In genomic region chr1:25486602-25487001, GRCh38 we compare ENCODE assay signal across 3 cellular contexts.
TF ChIP-seq lines count a peak whose summit lies in the region.

No MANE protein-coding gene starts in this region.

TF ChIP-seq in IMR-90, 13 proteins besides CTCF, POLR2A, EP300 and RAD21:
- TF ChIP-seq SMC3 (IDR thresholded peaks at IDR 0.05; ENCODE audit: low read depth, low read length) (peak; percentile 66), USF2 (IDR thresholded peaks at IDR 0.05; ENCODE audit: low read depth, low read length) (no peak)

TF ChIP-seq in WTC11, 78 proteins besides CTCF, POLR2A, EP300 and RAD21:
- TF ChIP-seq ZNF671 (CRISPR knock-in tag; IDR thresholded peaks at IDR 0.05) = no peak
- no peak for TF ChIP-seq ZSCAN18 (CRISPR knock-in tag; IDR thresholded peaks at IDR 0.05)
- no peak for TF ChIP-seq NFATC4 (CRISPR knock-in tag; IDR thresholded peaks at IDR 0.05)
- TF ChIP-seq, protein P1, sequence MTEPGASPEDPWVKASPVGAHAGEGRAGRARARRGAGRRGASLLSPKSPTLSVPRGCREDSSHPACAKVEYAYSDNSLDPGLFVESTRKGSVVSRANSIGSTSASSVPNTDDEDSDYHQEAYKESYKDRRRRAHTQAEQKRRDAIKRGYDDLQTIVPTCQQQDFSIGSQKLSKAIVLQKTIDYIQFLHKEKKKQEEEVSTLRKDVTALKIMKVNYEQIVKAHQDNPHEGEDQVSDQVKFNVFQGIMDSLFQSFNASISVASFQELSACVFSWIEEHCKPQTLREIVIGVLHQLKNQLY (CRISPR knock-in tag; IDR thresholded peaks at IDR 0.05) = no peak
- no peak for TF ChIP-seq RELA (CRISPR knock-in tag; IDR thresholded peaks at IDR 0.05; ENCODE audit: borderline replicate concordance)
- TF ChIP-seq OVOL2 (CRISPR knock-in tag; IDR thresholded peaks at IDR 0.05; ENCODE audit: borderline replicate concordance) = no peak
- TF ChIP-seq, protein P2, sequence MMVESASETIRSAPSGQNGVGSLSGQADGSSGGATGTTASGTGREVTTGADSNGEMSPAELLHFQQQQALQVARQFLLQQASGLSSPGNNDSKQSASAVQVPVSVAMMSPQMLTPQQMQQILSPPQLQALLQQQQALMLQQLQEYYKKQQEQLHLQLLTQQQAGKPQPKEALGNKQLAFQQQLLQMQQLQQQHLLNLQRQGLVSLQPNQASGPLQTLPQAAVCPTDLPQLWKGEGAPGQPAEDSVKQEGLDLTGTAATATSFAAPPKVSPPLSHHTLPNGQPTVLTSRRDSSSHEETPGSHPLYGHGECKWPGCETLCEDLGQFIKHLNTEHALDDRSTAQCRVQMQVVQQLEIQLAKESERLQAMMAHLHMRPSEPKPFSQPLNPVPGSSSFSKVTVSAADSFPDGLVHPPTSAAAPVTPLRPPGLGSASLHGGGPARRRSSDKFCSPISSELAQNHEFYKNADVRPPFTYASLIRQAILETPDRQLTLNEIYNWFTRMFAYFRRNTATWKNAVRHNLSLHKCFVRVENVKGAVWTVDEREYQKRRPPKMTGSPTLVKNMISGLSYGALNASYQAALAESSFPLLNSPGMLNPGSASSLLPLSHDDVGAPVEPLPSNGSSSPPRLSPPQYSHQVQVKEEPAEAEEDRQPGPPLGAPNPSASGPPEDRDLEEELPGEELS (CRISPR knock-in tag; IDR thresholded peaks at IDR 0.05) = no peak
- no peak for TF ChIP-seq CBFB (CRISPR knock-in tag; IDR thresholded peaks at IDR 0.05; ENCODE audit: low read depth)
- TF ChIP-seq, protein P3, sequence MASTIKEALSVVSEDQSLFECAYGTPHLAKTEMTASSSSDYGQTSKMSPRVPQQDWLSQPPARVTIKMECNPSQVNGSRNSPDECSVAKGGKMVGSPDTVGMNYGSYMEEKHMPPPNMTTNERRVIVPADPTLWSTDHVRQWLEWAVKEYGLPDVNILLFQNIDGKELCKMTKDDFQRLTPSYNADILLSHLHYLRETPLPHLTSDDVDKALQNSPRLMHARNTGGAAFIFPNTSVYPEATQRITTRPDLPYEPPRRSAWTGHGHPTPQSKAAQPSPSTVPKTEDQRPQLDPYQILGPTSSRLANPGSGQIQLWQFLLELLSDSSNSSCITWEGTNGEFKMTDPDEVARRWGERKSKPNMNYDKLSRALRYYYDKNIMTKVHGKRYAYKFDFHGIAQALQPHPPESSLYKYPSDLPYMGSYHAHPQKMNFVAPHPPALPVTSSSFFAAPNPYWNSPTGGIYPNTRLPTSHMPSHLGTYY (CRISPR knock-in tag; IDR thresholded peaks at IDR 0.05) = no peak
- TF ChIP-seq, protein P4, sequence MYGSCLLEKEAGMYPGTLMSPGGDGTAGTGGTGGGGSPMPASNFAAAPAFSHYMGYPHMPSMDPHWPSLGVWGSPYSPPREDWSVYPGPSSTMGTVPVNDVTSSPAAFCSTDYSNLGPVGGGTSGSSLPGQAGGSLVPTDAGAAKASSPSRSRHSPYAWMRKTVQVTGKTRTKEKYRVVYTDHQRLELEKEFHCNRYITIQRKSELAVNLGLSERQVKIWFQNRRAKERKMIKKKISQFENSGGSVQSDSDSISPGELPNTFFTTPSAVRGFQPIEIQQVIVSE (CRISPR knock-in tag; IDR thresholded peaks at IDR 0.05; ENCODE audit: borderline replicate concordance) = no peak
- no peak for TF ChIP-seq ATF2 (CRISPR knock-in tag; IDR thresholded peaks at IDR 0.05; ENCODE audit: borderline replicate concordance, low read depth)
- TF ChIP-seq ELF4 (CRISPR knock-in tag; IDR thresholded peaks at IDR 0.05; ENCODE audit: low read depth) = no peak
- TF ChIP-seq KAT7 (CRISPR knock-in tag; IDR thresholded peaks at IDR 0.05; ENCODE audit: borderline replicate concordance) = no peak
- TF ChIP-seq NR3C1 (CRISPR knock-in tag; conservative IDR thresholded peaks at IDR 0.05; ENCODE audit: low read depth) = no peak
- TF ChIP-seq ZBTB43 (CRISPR knock-in tag; IDR thresholded peaks at IDR 0.05) = no peak
- TF ChIP-seq ESRRA (CRISPR knock-in tag; IDR thresholded peaks at IDR 0.05; ENCODE audit: borderline replicate concordance) = no peak
- no peak for TF ChIP-seq FOXK1 (CRISPR knock-in tag; IDR thresholded peaks at IDR 0.05)

TF ChIP-seq in HepG2, 621 proteins besides CTCF, POLR2A, EP300 and RAD21:
- no peak for TF ChIP-seq ZNF569 (CRISPR knock-in tag; IDR thresholded peaks at IDR 0.05; ENCODE audit: borderline replicate concordance)
- no peak for TF ChIP-seq BHLHE40 (IDR thresholded peaks at IDR 0.05; ENCODE audit: low read length)
- no peak for TF ChIP-seq TAF15 (IDR thresholded peaks at IDR 0.05; ENCODE audit: low read depth, low read length, poor library complexity, severe bottlenecking)
- TF ChIP-seq ZNF749 (CRISPR knock-in tag; IDR thresholded peaks at IDR 0.05; ENCODE audit: borderline replicate concordance) = no peak
- TF ChIP-seq ZNF549 (CRISPR knock-in tag; IDR thresholded peaks at IDR 0.05) = no peak
- TF ChIP-seq ZC3H13 (CRISPR knock-in tag; IDR thresholded peaks at IDR 0.05) = no peak
- no peak for TF ChIP-seq ZNF564 (CRISPR knock-in tag; IDR thresholded peaks at IDR 0.05)
- TF ChIP-seq SKI (IDR thresholded peaks at IDR 0.05; ENCODE audit: partially characterized antibody) = no peak
- no peak for TF ChIP-seq AGO2 (optimal IDR thresholded peaks at IDR 0.05; ENCODE audit: low read depth, low read length)
- TF ChIP-seq ZNF614 (CRISPR knock-in tag; IDR thresholded peaks at IDR 0.05; ENCODE audit: borderline replicate concordance) = no peak
- no peak for TF ChIP-seq SPEN (CRISPR knock-in tag; IDR thresholded peaks at IDR 0.05; ENCODE audit: low read depth)
- no peak for TF ChIP-seq RBM39 (IDR thresholded peaks at IDR 0.05; ENCODE audit: low read depth, low read length, poor library complexity, severe bottlenecking)
- TF ChIP-seq GZF1 (CRISPR knock-in tag; IDR thresholded peaks at IDR 0.05) = no peak
- no peak for TF ChIP-seq CCDC6 (CRISPR knock-in tag; IDR thresholded peaks at IDR 0.05)
